ENCODE assay signal across 25 cellular contexts in the genomic region with DNA sequence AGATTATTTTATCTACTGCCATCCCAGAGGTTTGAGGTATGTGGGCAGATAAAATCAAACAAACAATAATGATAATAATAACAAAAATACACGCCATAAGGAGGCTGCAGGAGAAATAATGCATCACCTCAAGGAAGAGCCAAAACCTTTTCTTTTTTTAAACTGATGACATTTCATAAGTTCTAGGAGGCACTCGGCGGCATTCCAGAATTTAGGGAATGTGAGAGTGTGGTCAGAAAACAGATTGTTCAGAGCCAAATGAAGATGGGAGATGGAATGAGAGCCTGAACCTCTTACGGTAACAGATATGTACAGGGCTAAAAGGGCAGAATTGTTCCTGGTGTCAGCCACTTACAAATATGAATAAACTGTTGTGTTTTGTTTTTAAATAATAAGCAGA.
DNase-seq lines count a peak whose midpoint lies in the region; FAIRE-seq lines count a peak whose summit lies in the region.
"Had no signal": no experiment of that assay in that cellular context is flagged by ENCODE, and none has a peak within 500 bp of the region (broad histone marks: within the 10 kb centered on the region; RNA-seq: fewer than 3 reads in every experiment).

No MANE protein-coding gene starts in this region.

- H4K8ac ChIP-seq in mesendoderm (ENCODE audit: low read depth, low read length) = no peak overlapping the region

- H3K9ac ChIP-seq in mesendoderm (ENCODE audit: low read length) = no peak overlapping the region

- no CpG with 5 or more reads among the region's 4 CpGs for WGBS in mesendoderm (ENCODE audit: extremely low coverage, insufficient coverage, low lambda C conversion rate)

- H2BK5ac ChIP-seq in mesendoderm (ENCODE audit: low read length) = no peak overlapping the region

- no peak overlapping the region for H3K4me2 ChIP-seq in mesendoderm (ENCODE audit: low read length)

- no peak overlapping the region for H3K56ac ChIP-seq in mesendoderm (ENCODE audit: low read length)

- H3K4me3 ChIP-seq in MG63 = no peak overlapping the region
- H3K4me3 ChIP-seq in mesendoderm (ENCODE audit: low read length) = no peak overlapping the region
- no peak overlapping the region for H3K4me3 ChIP-seq in effector memory CD4-positive, alpha-beta T cell (ENCODE audit: insufficient read depth, low read depth, low read length, poor library complexity, severe bottlenecking)
- H3K4me3 ChIP-seq: breast epithelium, testis had no signal

- H3K18ac ChIP-seq in mesendoderm (ENCODE audit: low read length) = no peak overlapping the region

- H3K79me2 ChIP-seq in mesendoderm (ENCODE audit: control insufficient read depth, insufficient read depth, low read length) = no peaks in the 10 kb centered on the region

- no peak overlapping the region for H2BK15ac ChIP-seq in mesendoderm (replicated peaks; ENCODE audit: low read depth)

- no peak overlapping the region for H2AK5ac ChIP-seq in mesendoderm (ENCODE audit: low read length)

- H3K23ac ChIP-seq in mesendoderm (ENCODE audit: low read length) = no peak overlapping the region

- H3K27ac ChIP-seq in mesendoderm (ENCODE audit: low read depth, low read length) = no peak overlapping the region
- no peak overlapping the region for H3K27ac ChIP-seq in effector memory CD4-positive, alpha-beta T cell (ENCODE audit: insufficient read depth, low read length, poor library complexity, severe bottlenecking)
- H3K27ac ChIP-seq: testis had no signal

- no peak overlapping the region for H2BK120ac ChIP-seq in mesendoderm (ENCODE audit: low read depth, low read length)

- no peaks in the 10 kb centered on the region for H3K4me1 ChIP-seq in mesendoderm (ENCODE audit: control insufficient read depth, low read depth, low read length)
- no peaks in the 10 kb centered on the region for H3K4me1 ChIP-seq in effector memory CD4-positive, alpha-beta T cell (ENCODE audit: control insufficient read depth, insufficient read depth, low read length, poor library complexity, severe bottlenecking)
- H3K4me1 ChIP-seq: breast epithelium, testis had no signal

- H3K36me3 ChIP-seq in MG63 = no peaks in the 10 kb centered on the region
- no peaks in the 10 kb centered on the region for H3K36me3 ChIP-seq in mesendoderm (ENCODE audit: control insufficient read depth, insufficient read depth, low read length)
- no peaks in the 10 kb centered on the region for H3K36me3 ChIP-seq in effector memory CD4-positive, alpha-beta T cell (ENCODE audit: control insufficient read depth, insufficient read depth, low read length)
- H3K36me3 ChIP-seq: breast epithelium had no signal

- H3K4ac ChIP-seq in mesendoderm (ENCODE audit: low read depth, low read length) = no peak overlapping the region

- no peaks in the 10 kb centered on the region for H3K79me1 ChIP-seq in mesendoderm (ENCODE audit: low read length)

- H3K27me3 ChIP-seq in MG63 = peaks cover 4% of the 10 kb centered on the region; the same call in 1 of the 2 replicates
- H3K27me3 ChIP-seq in mesendoderm (ENCODE audit: insufficient read depth, low read length, poor library complexity) = no peaks in the 10 kb centered on the region
- H3K27me3 ChIP-seq in effector memory CD4-positive, alpha-beta T cell (replicated peaks; ENCODE audit: control insufficient read depth, insufficient read depth, low read length, poor library complexity, severe bottlenecking) = no peaks in the 10 kb centered on the region
- H3K27me3 ChIP-seq: breast epithelium, testis had no signal

- FAIRE-seq in endometrium (lab: Jason Lieb, UNC) = peak; percentile 91
- FAIRE-seq: H1 had no signal

- no peak overlapping the region for H4K5ac ChIP-seq in mesendoderm (ENCODE audit: low read length)

- no peaks in the 10 kb centered on the region for H3K9me3 ChIP-seq in MG63
- H3K9me3 ChIP-seq in effector memory CD4-positive, alpha-beta T cell (ENCODE audit: control insufficient read depth, low read length) = no peaks in the 10 kb centered on the region
- H3K9me3 ChIP-seq: breast epithelium, testis had no signal

- DNase-seq in MG63 (peak; percentile 30), mesendoderm (peak; percentile 3), anterior cingulate cortex (lab: John Stamatoyannopoulos, UW) (no peak), HuH-7.5 (ENCODE audit: low spot score) (no peak), NCI-H748 treated with DMSO at 0.1 percent for 48 hours (lab: John Stamatoyannopoulos, UW) (no peak)
- no peak for DNase-seq in effector memory CD4-positive, alpha-beta T cell
- DNase-seq: activated CD4-positive, alpha-beta T cell treated with anti-CD3 and anti-CD28 coated beads for 1 hour; activated CD8-positive, alpha-beta T cell treated with anti-CD3 and anti-CD28 coated beads, Interleukin-2, amount 10 ng/mL, durations not matched to agents 7 days and 5 days; activated gamma-delta T cell treated with Interleukin-2 at 50 U/mL for 16 hours; activated naive CD8-positive, alpha-beta T cell treated with anti-CD3 and anti-CD28 coated beads, Interleukin-2, amount 50 U/mL, for 24 hours; DMS 273 treated with DMSO at 0.1 percent for 48 hours; head of caudate nucleus; KG1; left colon; mesenchymal stem cell; MV-4-11; naive thymus-derived CD4-positive, alpha-beta T cell; NCI-H1694 treated with DMSO at 0.1 percent for 48 hours; NCI-H69; retina; stimulated activated naive B cell treated with anti-CD40 and anti-IgM and Interleukin-4, amounts not matched to agents 10 μg/mL and 1 μg/mL and 100 μg/mL, for 72 hours; testis had no signal

Comparison
In these comparisons a context has a peak if more than half of its experiments do, and no peak if none do; other contexts are left out.
1. DNase-seq: peak in MG63 (single experiment) and mesendoderm (single experiment); none in anterior cingulate cortex (0 of 58), HuH-7.5 (single experiment), NCI-H748 treated with DMSO at 0.1 percent for 48 hours (single experiment) and effector memory CD4-positive, alpha-beta T cell (0 of 3).